Comparison of ENCODE assay signal across 9 cellular contexts in genomic region chr10:98445200-98445812, GRCh38. TPM values are rescaled to one million over a fixed set of nuclear protein-coding genes. Genes with fewer than 3 reads are reported as not detected.
A peak's percentile ranks its signal among the peaks of the same experiment; 100 is the strongest.
DNase-seq lines count a peak whose midpoint lies in the region; ATAC-seq and TF ChIP-seq lines count a peak whose summit lies in the region.
"Had no signal": no experiment of that assay in that cellular context is flagged by ENCODE, and none has a peak within 500 bp of the region (broad histone marks: within the 10 kb centered on the region; RNA-seq: fewer than 3 reads in every experiment).

No MANE protein-coding gene starts in this region.

- H3K27me3 ChIP-seq in ACC112 (ENCODE audit: insufficient read depth, low read length) (no peaks in the 10 kb centered on the region), HCT116 (ENCODE audit: insufficient read depth, low read length) (no peaks in the 10 kb centered on the region), muscle layer of colon (ENCODE audit: control insufficient read depth in 1 of 2, insufficient read depth in 2 of 2, low read length in 2 of 2) (no peaks in the 10 kb centered on the region)

- TF ChIP-seq POLR2A in HCT116 (IDR thresholded peaks at IDR 0.05; ENCODE audit: borderline replicate concordance, extremely low read depth, insufficient read depth, insufficient read length), result no peak

- intact Hi-C loops in HCT116 (cut with micrococcal nuclease), result no loop called here

- no TSS peak for BruUV-seq in HCT116 (replicated peaks; lab: Mats Ljungman, UMichigan)

- H3K4me1 Mint-ChIP-seq in brain, result peaks cover 20% of the 10 kb centered on the region

- peaks cover 18% of the 10 kb centered on the region for H3K36me3 Mint-ChIP-seq in brain

- H3K9me3 Mint-ChIP-seq in brain, result peaks cover 0 to 2% (median 0%) of the 10 kb centered on the region in 5 experiments

- H2AFZ ChIP-seq in ACC112 (ENCODE audit: low read length, unreplicated experiment) (no peak overlapping the region), HCT116 (ENCODE audit: low read depth, low read length, poor library complexity, severe bottlenecking) (no peak overlapping the region)

- H4K20me1 ChIP-seq in HCT116 (ENCODE audit: insufficient read depth), result 0 out of 2 replicates have a peak, but pooled peaks cover 3% of the 10 kb centered on the region

- peak overlapping the region; percentile 88 for H3K4me2 ChIP-seq in HCT116 (ENCODE audit: low read length)

- DNase-seq in HCT116 (ENCODE audit: low read depth, low spot score), result no peak
- DNase-seq in HPDE6-E6E7 (ENCODE audit: extremely low spot score), result no peak
- DNase-seq in HT-29 (ENCODE audit: low spot score), result no peak
- DNase-seq in NCI-H446 treated with DMSO at 0.1 percent for 48 hours (lab: John Stamatoyannopoulos, UW), result no peak
- no peak for DNase-seq in NOMO-1 (lab: John Stamatoyannopoulos, UW; ENCODE audit: unreplicated experiment in 2 of 2)
- DNase-seq: NCI-H187 had no signal

- H3K9ac ChIP-seq in HCT116 (ENCODE audit: low read length), result peak overlapping the region; percentile 86
- no peak overlapping the region for H3K9ac ChIP-seq in muscle layer of colon (ENCODE audit: low read length)

- CTCF ChIA-PET in HCT116 (lab: Charles Lee), result no interaction called here

- peak overlapping the region; percentile 74 to 83 (median 78) for H3K4me3 Mint-ChIP-seq in brain

- H3K9me3 ChIP-seq in HCT116 (ENCODE audit: control insufficient read depth in 1 of 2, insufficient read depth in 1 of 2, low read depth in 1 of 2, low read length in 2 of 2), result no peaks in the 10 kb centered on the region
- H3K9me3 ChIP-seq in muscle layer of colon (ENCODE audit: low read length), result no peaks in the 10 kb centered on the region

- H3K36me3 ChIP-seq in ACC112 (ENCODE audit: insufficient read depth, low read length) (peaks cover 13% of the 10 kb centered on the region), HCT116 (ENCODE audit: control insufficient read depth in 1 of 2, insufficient read depth in 2 of 2, low read length in 2 of 2) (peaks cover 33 to 40% of the 10 kb centered on the region in 2 experiments; a peak in 3 of 4 replicates), muscle layer of colon (ENCODE audit: insufficient read depth, low read length) (peaks cover 32% of the 10 kb centered on the region)

- RAD21 ChIA-PET in HCT116 (lab: Charles Lee; ENCODE audit: low non-redundant PET in 1 of 2, low total read pairs in 2 of 2, uncharacterized antibody in 2 of 2, unreplicated experiment in 2 of 2), result no interaction called here

- POLR2A ChIA-PET in HCT116 (lab: Charles Lee), result interaction anchor here (1.2 to 1.4 kb wide), 2 partner anchors 16 to 22 kb away, joined by 4 to 5 read pairs; no protein-coding TSS in a partner anchor

- no peak for TF ChIP-seq CTCF in HCT116 (IDR thresholded peaks at IDR 0.05 in 2 of 3, conservative IDR thresholded peaks at IDR 0.05 in 1 of 3; ENCODE audit: borderline replicate concordance in 1 of 3, insufficient read depth in 1 of 3, low read depth in 2 of 3, low read length in 2 of 3)
- TF ChIP-seq CTCF in brain (conservative IDR thresholded peaks at IDR 0.05), result no peak

- H3K4me1 ChIP-seq in ACC112 (ENCODE audit: control insufficient read depth, insufficient read depth, low read length, unreplicated experiment), result peaks cover 13% of the 10 kb centered on the region
- peaks cover 6 to 23% of the 10 kb centered on the region in 2 experiments; a peak in 3 of 4 replicates for H3K4me1 ChIP-seq in HCT116 (ENCODE audit: control insufficient read depth in 1 of 2, insufficient read depth in 2 of 2, low read length in 2 of 2)
- peaks cover 10% of the 10 kb centered on the region for H3K4me1 ChIP-seq in muscle layer of colon (ENCODE audit: insufficient read depth, low read length)

- H3K27me3 Mint-ChIP-seq in brain, result peaks cover 12% of the 10 kb centered on the region

- H3K4me3 ChIP-seq in ACC112 (ENCODE audit: low read depth, low read length) (peak overlapping the region; percentile 97), HCT116 (replicated peaks in 1 of 2; ENCODE audit: low read depth in 1 of 2, low read length in 2 of 2) (peak overlapping the region; percentile 87 to 88), muscle layer of colon (ENCODE audit: low read depth in 1 of 2, low read length in 2 of 2) (peak overlapping the region in 1 of 2 donors; percentile 98)

- H3K27ac ChIP-seq in ACC112 (ENCODE audit: low read depth, low read length) (no peak overlapping the region), HCT116 (ENCODE audit: low read depth, low read length) (no peak overlapping the region), muscle layer of colon (ENCODE audit: low read depth, low read length) (peak overlapping the region; percentile 98)

- H3K27ac Mint-ChIP-seq in brain, result peak overlapping the region in 3 of 5 experiments; percentile 26 to 85 (median 81)

- no peak for ATAC-seq in HCT116

- TF ChIP-seq RAD21 in HCT116 (IDR thresholded peaks at IDR 0.05; ENCODE audit: low read depth), result no peak

- H3K79me2 ChIP-seq in ACC112 (ENCODE audit: control insufficient read depth, insufficient read depth, low read length, unreplicated experiment) (peaks cover 15% of the 10 kb centered on the region), HCT116 (ENCODE audit: insufficient read depth, low read length) (peaks cover 32% of the 10 kb centered on the region)

- H3K9me2 ChIP-seq in HCT116 (ENCODE audit: insufficient read depth), result no peaks in the 10 kb centered on the region

TF ChIP-seq in HCT116, 20 proteins besides CTCF, POLR2A, EP300 and RAD21:
- TF ChIP-seq TCF7L2 (IDR thresholded peaks at IDR 0.05; ENCODE audit: borderline replicate concordance, extremely low read depth, insufficient read depth, insufficient read length), result no peak
- TF ChIP-seq SRF (IDR thresholded peaks at IDR 0.05; ENCODE audit: low read depth), result no peak
- no peak for TF ChIP-seq JUND (IDR thresholded peaks at IDR 0.05)
- no peak for TF ChIP-seq SIN3A (IDR thresholded peaks at IDR 0.05; ENCODE audit: low read depth)
- TF ChIP-seq, protein P1, sequence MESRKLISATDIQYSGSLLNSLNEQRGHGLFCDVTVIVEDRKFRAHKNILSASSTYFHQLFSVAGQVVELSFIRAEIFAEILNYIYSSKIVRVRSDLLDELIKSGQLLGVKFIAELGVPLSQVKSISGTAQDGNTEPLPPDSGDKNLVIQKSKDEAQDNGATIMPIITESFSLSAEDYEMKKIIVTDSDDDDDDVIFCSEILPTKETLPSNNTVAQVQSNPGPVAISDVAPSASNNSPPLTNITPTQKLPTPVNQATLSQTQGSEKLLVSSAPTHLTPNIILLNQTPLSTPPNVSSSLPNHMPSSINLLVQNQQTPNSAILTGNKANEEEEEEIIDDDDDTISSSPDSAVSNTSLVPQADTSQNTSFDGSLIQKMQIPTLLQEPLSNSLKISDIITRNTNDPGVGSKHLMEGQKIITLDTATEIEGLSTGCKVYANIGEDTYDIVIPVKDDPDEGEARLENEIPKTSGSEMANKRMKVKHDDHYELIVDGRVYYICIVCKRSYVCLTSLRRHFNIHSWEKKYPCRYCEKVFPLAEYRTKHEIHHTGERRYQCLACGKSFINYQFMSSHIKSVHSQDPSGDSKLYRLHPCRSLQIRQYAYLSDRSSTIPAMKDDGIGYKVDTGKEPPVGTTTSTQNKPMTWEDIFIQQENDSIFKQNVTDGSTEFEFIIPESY (IDR thresholded peaks at IDR 0.05; ENCODE audit: extremely low read depth, insufficient replicate concordance, low read length), result no peak
- TF ChIP-seq EGR1 (IDR thresholded peaks at IDR 0.05; ENCODE audit: low read depth), result no peak
- no peak for TF ChIP-seq ZFX (IDR thresholded peaks at IDR 0.05)
- no peak for TF ChIP-seq ATF3 (IDR thresholded peaks at IDR 0.05)
- TF ChIP-seq MAX (IDR thresholded peaks at IDR 0.05), result no peak
- TF ChIP-seq, protein P2, sequence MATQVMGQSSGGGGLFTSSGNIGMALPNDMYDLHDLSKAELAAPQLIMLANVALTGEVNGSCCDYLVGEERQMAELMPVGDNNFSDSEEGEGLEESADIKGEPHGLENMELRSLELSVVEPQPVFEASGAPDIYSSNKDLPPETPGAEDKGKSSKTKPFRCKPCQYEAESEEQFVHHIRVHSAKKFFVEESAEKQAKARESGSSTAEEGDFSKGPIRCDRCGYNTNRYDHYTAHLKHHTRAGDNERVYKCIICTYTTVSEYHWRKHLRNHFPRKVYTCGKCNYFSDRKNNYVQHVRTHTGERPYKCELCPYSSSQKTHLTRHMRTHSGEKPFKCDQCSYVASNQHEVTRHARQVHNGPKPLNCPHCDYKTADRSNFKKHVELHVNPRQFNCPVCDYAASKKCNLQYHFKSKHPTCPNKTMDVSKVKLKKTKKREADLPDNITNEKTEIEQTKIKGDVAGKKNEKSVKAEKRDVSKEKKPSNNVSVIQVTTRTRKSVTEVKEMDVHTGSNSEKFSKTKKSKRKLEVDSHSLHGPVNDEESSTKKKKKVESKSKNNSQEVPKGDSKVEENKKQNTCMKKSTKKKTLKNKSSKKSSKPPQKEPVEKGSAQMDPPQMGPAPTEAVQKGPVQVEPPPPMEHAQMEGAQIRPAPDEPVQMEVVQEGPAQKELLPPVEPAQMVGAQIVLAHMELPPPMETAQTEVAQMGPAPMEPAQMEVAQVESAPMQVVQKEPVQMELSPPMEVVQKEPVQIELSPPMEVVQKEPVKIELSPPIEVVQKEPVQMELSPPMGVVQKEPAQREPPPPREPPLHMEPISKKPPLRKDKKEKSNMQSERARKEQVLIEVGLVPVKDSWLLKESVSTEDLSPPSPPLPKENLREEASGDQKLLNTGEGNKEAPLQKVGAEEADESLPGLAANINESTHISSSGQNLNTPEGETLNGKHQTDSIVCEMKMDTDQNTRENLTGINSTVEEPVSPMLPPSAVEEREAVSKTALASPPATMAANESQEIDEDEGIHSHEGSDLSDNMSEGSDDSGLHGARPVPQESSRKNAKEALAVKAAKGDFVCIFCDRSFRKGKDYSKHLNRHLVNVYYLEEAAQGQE (IDR thresholded peaks at IDR 0.05; ENCODE audit: low read depth), result no peak
- no peak for TF ChIP-seq EZH2 (IDR thresholded peaks at IDR 0.05)

RNA-seq across cellular contexts. Expression of gene HPS1, which starts 1.4 kb away (rescaled TPM):
- 64.3 TPM for total RNA-seq in HCT116 (2021; ENCODE audit: unreplicated experiment)
- polyA plus RNA-seq in HCT116 (2012), result 57.4 and 57.5 TPM in 2 replicates
- 23.6 TPM for polyA plus RNA-seq in brain (ENCODE audit: insufficient read depth, low read depth, low replicate concordance)
- 44.2 and 49.8 TPM in 2 replicates for total RNA-seq in HT-29 (2014; rRNA removed; shearing (Covaris generic))

RNA-seq across cellular contexts. Expression of gene PYROXD2, which starts 30.3 kb away (rescaled TPM):
- 14.2 TPM for total RNA-seq in HCT116 (2021; ENCODE audit: unreplicated experiment)
- polyA plus RNA-seq in HCT116 (2012), result 8.3 and 9.5 TPM in 2 replicates
- 2.3 TPM for polyA plus RNA-seq in brain (ENCODE audit: insufficient read depth, low read depth, low replicate concordance)
- 10.8 and 20.9 TPM in 2 replicates for total RNA-seq in HT-29 (2014; rRNA removed; shearing (Covaris generic))
